ENCODE assay signal across 23 cellular contexts in the genomic region with DNA sequence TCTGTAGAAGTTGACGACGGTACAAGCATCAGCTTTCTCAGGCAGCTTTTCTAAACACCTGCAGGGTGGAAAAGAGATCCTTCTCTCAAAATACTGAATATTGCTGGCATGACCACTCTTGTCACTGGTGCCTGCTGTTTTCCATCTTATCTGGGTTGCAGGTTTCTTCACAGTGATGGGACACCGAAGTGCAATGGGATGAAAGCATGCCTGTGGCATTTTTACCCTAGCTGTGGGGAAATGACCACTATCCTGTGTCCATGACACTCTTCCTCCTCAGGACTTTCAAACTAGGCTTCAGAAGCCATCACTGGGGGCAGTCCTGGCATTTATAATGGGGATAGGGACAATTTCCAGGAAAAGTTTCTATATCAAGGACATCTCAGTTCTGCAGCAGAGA.
"Had no signal": no experiment of that assay in that cellular context is flagged by ENCODE, and none has a peak within 500 bp of the region (broad histone marks: within the 10 kb centered on the region; RNA-seq: fewer than 3 reads in every experiment).

No MANE protein-coding gene starts in this region.

- H3K9me3 Mint-ChIP-seq: activated CD4-positive, alpha-beta memory T cell treated with anti-CD3 and anti-CD28 coated beads, Interleukin-2, amount 10 ng/mL, durations not matched to agents 7 days and 5 days; activated naive CD4-positive, alpha-beta T cell treated with anti-CD3 and anti-CD28 coated beads for 36 hours; activated T-helper 17 cell treated with anti-CD3 and anti-CD28 coated beads, Interleukin-2, amount 50 U/mL, for 72 hours; central memory CD8-positive, alpha-beta T cell; nephron; stimulated activated naive CD8-positive, alpha-beta T cell treated with anti-CD3 and anti-CD28 coated beads, Interleukin-15, amount 100 ng/mL, for 72 hours; WTC11 had no signal

- ATAC-seq: activated T-helper 17 cell treated with anti-CD3 and anti-CD28 coated beads, Interleukin-2, amount 50 U/mL, for 72 hours; stimulated activated naive CD8-positive, alpha-beta T cell treated with anti-CD3 and anti-CD28 coated beads, Interleukin-15, amount 100 ng/mL, for 72 hours; T-helper 17 cell; WTC11 had no signal

- H3K27me3 ChIP-seq: right atrium auricular region, suprapubic skin, vagina had no signal

- H3K9me3 ChIP-seq: prostate gland, right atrium auricular region, suprapubic skin, vagina had no signal

- H3K36me3 Mint-ChIP-seq: WTC11 had no signal

- H3K4me3 ChIP-seq: coronary artery, lung, prostate gland, right atrium auricular region, suprapubic skin, vagina had no signal

- H3K27ac Mint-ChIP-seq: activated CD4-positive, alpha-beta memory T cell treated with anti-CD3 and anti-CD28 coated beads, Interleukin-2, amount 10 ng/mL, durations not matched to agents 7 days and 5 days; activated naive CD4-positive, alpha-beta T cell treated with anti-CD3 and anti-CD28 coated beads for 36 hours; activated T-helper 17 cell treated with anti-CD3 and anti-CD28 coated beads, Interleukin-2, amount 50 U/mL, for 72 hours; nephron; T-helper 17 cell; WTC11 had no signal

- H3K27me3 Mint-ChIP-seq: activated CD4-positive, alpha-beta memory T cell treated with anti-CD3 and anti-CD28 coated beads, Interleukin-2, amount 10 ng/mL, durations not matched to agents 7 days and 5 days; activated T-helper 17 cell treated with anti-CD3 and anti-CD28 coated beads, Interleukin-2, amount 50 U/mL, for 72 hours; central memory CD8-positive, alpha-beta T cell; stimulated activated naive CD8-positive, alpha-beta T cell treated with anti-CD3 and anti-CD28 coated beads, Interleukin-15, amount 100 ng/mL, for 72 hours; T-helper 17 cell had no signal

- H3K4me3 Mint-ChIP-seq: activated CD4-positive, alpha-beta memory T cell treated with anti-CD3 and anti-CD28 coated beads, Interleukin-2, amount 10 ng/mL, durations not matched to agents 7 days and 5 days; activated naive CD4-positive, alpha-beta T cell treated with anti-CD3 and anti-CD28 coated beads for 36 hours; activated T-helper 17 cell treated with anti-CD3 and anti-CD28 coated beads, Interleukin-2, amount 50 U/mL, for 72 hours; central memory CD8-positive, alpha-beta T cell; nephron; stimulated activated naive CD8-positive, alpha-beta T cell treated with anti-CD3 and anti-CD28 coated beads, Interleukin-15, amount 100 ng/mL, for 72 hours; T-helper 17 cell; WTC11 had no signal

- H3K27ac ChIP-seq: prostate gland, right atrium auricular region, suprapubic skin, vagina had no signal

- DNase-seq: activated CD4-positive, alpha-beta memory T cell treated with anti-CD3 and anti-CD28 coated beads, Interleukin-2, amount 10 ng/mL, durations not matched to agents 7 days and 5 days; activated CD4-positive, alpha-beta T cell treated with anti-CD3 and anti-CD28 coated beads for 4 hours; activated naive CD4-positive, alpha-beta T cell treated with anti-CD3 and anti-CD28 coated beads for 36 hours; activated T-cell treated with anti-CD3 and anti-CD28 coated beads, Interleukin-2, amount 50 U/mL, for 1 hour; aorta; erythroblast; foreskin melanocyte; glutamatergic neuron; midbrain; nucleus accumbens; stimulated activated naive CD8-positive, alpha-beta T cell treated with anti-CD3 and anti-CD28 coated beads, Interleukin-15, amount 100 ng/mL, for 72 hours; T-helper 17 cell; trophoblast cell had no signal

- H3K4me1 ChIP-seq: prostate gland had no signal

- H3K36me3 ChIP-seq: prostate gland, right atrium auricular region, suprapubic skin, vagina had no signal
